In the genomic region with DNA sequence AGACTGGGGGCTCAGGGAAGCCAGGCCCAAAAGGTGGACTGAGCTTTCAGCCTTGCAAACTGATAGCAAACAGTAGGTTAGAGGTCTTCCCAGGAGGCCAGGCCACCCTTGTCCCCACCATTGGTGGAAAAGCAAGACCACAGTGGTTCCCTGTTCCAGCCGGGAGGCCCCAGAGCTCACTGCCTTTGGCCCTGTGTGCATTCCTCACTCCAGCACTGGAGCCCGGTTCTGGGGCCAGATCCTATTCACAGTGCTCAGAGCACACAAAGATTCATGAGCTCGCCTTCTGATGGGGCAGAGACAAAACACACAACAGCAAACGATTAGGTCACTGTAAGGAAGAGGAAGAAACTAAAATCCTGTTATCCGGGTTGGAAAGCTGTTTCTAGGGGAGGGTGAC, we compare ENCODE assay signal across 1 cellular context.
TF ChIP-seq lines count a peak whose summit lies in the region.

No MANE protein-coding gene starts in this region.

TF ChIP-seq in H1, 55 proteins besides CTCF, POLR2A, EP300 and RAD21:
- TF ChIP-seq JUN (IDR thresholded peaks at IDR 0.05; ENCODE audit: low read depth, low read length) (no peak), KDM4A (IDR thresholded peaks at IDR 0.05; ENCODE audit: low read depth, low read length, severe bottlenecking) (no peak), HDAC2 (IDR thresholded peaks at IDR 0.05; ENCODE audit: borderline replicate concordance in 1 of 2, low read depth in 2 of 2, low read length in 2 of 2) (no peak), POLR2AphosphoS5 (IDR thresholded peaks at IDR 0.05; ENCODE audit: low read depth, low read length) (no peak), CEBPB (IDR thresholded peaks at IDR 0.05; ENCODE audit: low read depth, low read length) (no peak), TBP (IDR thresholded peaks at IDR 0.05; ENCODE audit: low read depth, low read length) (no peak), RFX5 (IDR thresholded peaks at IDR 0.05; ENCODE audit: borderline replicate concordance, low read depth, low read length) (no peak), RBBP5 (IDR thresholded peaks at IDR 0.05; ENCODE audit: borderline replicate concordance, low read depth, low read length) (no peak), YY1 (IDR thresholded peaks at IDR 0.05; ENCODE audit: low read depth, low read length) (no peak), NANOG (IDR thresholded peaks at IDR 0.05; ENCODE audit: insufficient read depth, low read depth, low read length, poor library complexity, severe bottlenecking) (no peak), CTBP2 (IDR thresholded peaks at IDR 0.05; ENCODE audit: borderline replicate concordance, insufficient read depth, insufficient read length, low read length) (no peak), SIN3A (conservative IDR thresholded peaks at IDR 0.05 in 1 of 2, IDR thresholded peaks at IDR 0.05 in 1 of 2; ENCODE audit: low read depth in 1 of 2, low read length in 2 of 2) (no peak)
- TF ChIP-seq, protein P1, sequence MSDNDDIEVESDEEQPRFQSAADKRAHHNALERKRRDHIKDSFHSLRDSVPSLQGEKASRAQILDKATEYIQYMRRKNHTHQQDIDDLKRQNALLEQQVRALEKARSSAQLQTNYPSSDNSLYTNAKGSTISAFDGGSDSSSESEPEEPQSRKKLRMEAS (IDR thresholded peaks at IDR 0.05) = no peak
TF ChIP-seq in H1: peak in this region for 0.
